In the genomic region with DNA sequence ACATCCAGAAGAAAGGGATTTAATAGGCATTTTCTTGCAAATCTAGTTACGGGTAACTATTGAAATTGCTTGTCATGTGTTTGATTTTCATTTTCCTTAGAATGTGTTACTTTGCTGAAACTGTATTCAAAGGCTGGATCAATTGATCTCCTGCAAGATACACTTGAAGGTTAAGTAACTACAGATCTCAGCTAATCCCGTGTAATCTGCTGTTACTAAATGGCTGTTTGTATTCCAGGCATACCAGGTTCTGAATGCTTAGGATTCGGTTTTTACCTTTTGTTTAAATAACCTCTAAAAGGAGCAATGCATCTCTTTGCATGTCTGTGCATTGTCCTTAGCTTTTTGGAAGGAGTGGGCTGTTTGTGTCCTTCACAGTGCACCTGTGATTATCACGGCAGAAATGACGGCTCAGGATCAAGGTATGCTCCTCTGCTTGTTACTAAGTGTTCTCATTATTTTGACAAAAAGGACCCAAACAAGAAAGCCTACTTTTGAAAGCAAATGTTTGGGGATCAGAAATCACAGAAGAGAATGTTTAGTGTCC, we compare ENCODE assay signal across 1 cellular context.
TF ChIP-seq lines count a peak whose summit lies in the region.

A gene with protein sequence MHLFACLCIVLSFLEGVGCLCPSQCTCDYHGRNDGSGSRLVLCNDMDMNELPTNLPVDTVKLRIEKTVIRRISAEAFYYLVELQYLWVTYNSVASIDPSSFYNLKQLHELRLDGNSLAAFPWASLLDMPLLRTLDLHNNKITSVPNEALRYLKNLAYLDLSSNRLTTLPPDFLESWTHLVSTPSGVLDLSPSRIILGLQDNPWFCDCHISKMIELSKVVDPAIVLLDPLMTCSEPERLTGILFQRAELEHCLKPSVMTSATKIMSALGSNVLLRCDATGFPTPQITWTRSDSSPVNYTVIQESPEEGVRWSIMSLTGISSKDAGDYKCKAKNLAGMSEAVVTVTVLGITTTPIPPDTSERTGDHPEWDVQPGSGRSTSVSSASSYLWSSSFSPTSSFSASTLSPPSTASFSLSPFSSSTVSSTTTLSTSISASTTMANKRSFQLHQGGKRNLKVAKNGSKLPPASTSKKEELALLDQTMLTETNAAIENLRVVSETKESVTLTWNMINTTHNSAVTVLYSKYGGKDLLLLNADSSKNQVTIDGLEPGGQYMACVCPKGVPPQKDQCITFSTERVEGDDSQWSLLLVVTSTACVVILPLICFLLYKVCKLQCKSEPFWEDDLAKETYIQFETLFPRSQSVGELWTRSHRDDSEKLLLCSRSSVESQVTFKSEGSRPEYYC (plus strand): TSS at position 212 of the 547 bp plus-strand sequence. CDS start 95 bp downstream, at position 307.

TF ChIP-seq in HEK293T, 16 proteins besides CTCF, POLR2A, EP300 and RAD21 (continued from another document):
- no peak for TF ChIP-seq SP1 (IDR thresholded peaks at IDR 0.05)
- TF ChIP-seq SUZ12 (IDR thresholded peaks at IDR 0.05): no peak
